ENCODE assay signal across 1 cellular context in the genomic region with DNA sequence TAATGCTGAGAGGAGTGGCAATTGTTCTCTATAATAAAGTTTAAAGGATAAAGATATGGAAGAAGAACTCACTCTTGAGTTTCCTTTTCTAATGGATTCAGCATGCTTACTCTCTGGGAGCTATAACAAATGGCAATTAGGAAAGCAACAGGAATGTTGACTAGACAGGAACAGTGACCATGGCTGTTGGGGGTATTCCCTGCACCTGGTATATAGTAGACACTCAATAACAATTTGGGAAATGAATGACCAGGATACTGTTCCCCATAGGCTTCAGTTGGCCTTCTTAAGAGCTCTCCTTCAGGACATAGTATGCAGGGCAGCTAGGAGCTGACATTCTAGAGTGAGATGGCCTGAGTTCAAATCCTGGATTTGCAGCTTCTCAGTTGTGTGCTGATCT.
TF ChIP-seq lines count a peak whose summit lies in the region.

No MANE protein-coding gene starts in this region.

TF ChIP-seq in A549, 52 proteins besides CTCF, POLR2A, EP300 and RAD21 (continued from another document):
- TF ChIP-seq, protein P1, sequence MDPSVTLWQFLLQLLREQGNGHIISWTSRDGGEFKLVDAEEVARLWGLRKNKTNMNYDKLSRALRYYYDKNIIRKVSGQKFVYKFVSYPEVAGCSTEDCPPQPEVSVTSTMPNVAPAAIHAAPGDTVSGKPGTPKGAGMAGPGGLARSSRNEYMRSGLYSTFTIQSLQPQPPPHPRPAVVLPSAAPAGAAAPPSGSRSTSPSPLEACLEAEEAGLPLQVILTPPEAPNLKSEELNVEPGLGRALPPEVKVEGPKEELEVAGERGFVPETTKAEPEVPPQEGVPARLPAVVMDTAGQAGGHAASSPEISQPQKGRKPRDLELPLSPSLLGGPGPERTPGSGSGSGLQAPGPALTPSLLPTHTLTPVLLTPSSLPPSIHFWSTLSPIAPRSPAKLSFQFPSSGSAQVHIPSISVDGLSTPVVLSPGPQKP (IDR thresholded peaks at IDR 0.05; ENCODE audit: low read depth, low read length) = no peak
- no peak for TF ChIP-seq ESRRA (IDR thresholded peaks at IDR 0.05; ENCODE audit: borderline replicate concordance, low read length)
- TF ChIP-seq, protein P2, sequence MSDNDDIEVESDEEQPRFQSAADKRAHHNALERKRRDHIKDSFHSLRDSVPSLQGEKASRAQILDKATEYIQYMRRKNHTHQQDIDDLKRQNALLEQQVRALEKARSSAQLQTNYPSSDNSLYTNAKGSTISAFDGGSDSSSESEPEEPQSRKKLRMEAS (IDR thresholded peaks at IDR 0.05) = no peak
- no peak for TF ChIP-seq NFE2L2 (conservative IDR thresholded peaks at IDR 0.05; ENCODE audit: low read length)
- no peak for TF ChIP-seq JUNB (IDR thresholded peaks at IDR 0.05)
- no peak for TF ChIP-seq FOXS1 (CRISPR knock-in tag; IDR thresholded peaks at IDR 0.05)
- no peak for TF ChIP-seq GATA3 (IDR thresholded peaks at IDR 0.05; ENCODE audit: borderline replicate concordance)
- no peak for TF ChIP-seq RARB (CRISPR knock-in tag; IDR thresholded peaks at IDR 0.05)
- no peak for TF ChIP-seq EHF (CRISPR knock-in tag; IDR thresholded peaks at IDR 0.05)
